In genomic region chr2:188629890-188630483, GRCh38 we compare ENCODE assay signal across 2 cellular contexts.
TF ChIP-seq lines count a peak whose summit lies in the region.

No MANE protein-coding gene starts in this region.

TF ChIP-seq in liver, 16 proteins besides CTCF, POLR2A, EP300 and RAD21 (continued from another document):
- TF ChIP-seq ZBTB33 (IDR thresholded peaks at IDR 0.05): no peak

TF ChIP-seq in HepG2, 621 proteins besides CTCF, POLR2A, EP300 and RAD21 (continued from another document):
- TF ChIP-seq ZFP91 (CRISPR knock-in tag; IDR thresholded peaks at IDR 0.05; ENCODE audit: borderline replicate concordance) (no peak), GFI1 (CRISPR knock-in tag; IDR thresholded peaks at IDR 0.05; ENCODE audit: borderline replicate concordance) (no peak), RXRB (CRISPR knock-in tag; IDR thresholded peaks at IDR 0.05; ENCODE audit: borderline replicate concordance) (no peak)
